In genomic region chr3:17387108-17387507, GRCh38 we compare ENCODE assay signal across 17 cellular contexts.
A peak's percentile ranks its signal among the peaks of the same experiment; 100 is the strongest.
DNase-seq lines count a peak whose midpoint lies in the region; ATAC-seq, FAIRE-seq and TF ChIP-seq lines count a peak whose summit lies in the region.
"Had no signal": no experiment of that assay in that cellular context is flagged by ENCODE, and none has a peak within 500 bp of the region (broad histone marks: within the 10 kb centered on the region; RNA-seq: fewer than 3 reads in every experiment).

No MANE protein-coding gene starts in this region.

- peak; percentile 54 for ATAC-seq in body of pancreas
- ATAC-seq in right lobe of liver = peak; percentile 83 to 92 (median 85)
- peak in 3 of 4 donors; percentile 54 to 85 (median 81) for ATAC-seq in pancreas
- no peak for ATAC-seq in HG03460 (IDR thresholded peaks at IDR 0.05; ENCODE audit: unreplicated experiment)

- FAIRE-seq in kidney (lab: Jason Lieb, UNC) = peak; percentile 70
- FAIRE-seq in pancreas (lab: Jason Lieb, UNC) = no peak
- FAIRE-seq in HTR-8/SVneo (lab: Jason Lieb, UNC) = no peak
- FAIRE-seq: GM12892 had no signal

- H3K27me3 ChIP-seq in body of pancreas (no peaks in the 10 kb centered on the region), right lobe of liver (no peaks in the 10 kb centered on the region), pancreas (no peaks in the 10 kb centered on the region), adrenal gland (no peaks in the 10 kb centered on the region)

- TF ChIP-seq CTCF in body of pancreas (IDR thresholded peaks at IDR 0.05) (no peak), kidney (IDR thresholded peaks at IDR 0.05; ENCODE audit: borderline replicate concordance, extremely low read depth, insufficient read depth) (no peak), right lobe of liver (IDR thresholded peaks at IDR 0.05) (no peak), pancreas (IDR thresholded peaks at IDR 0.05) (no peak), adrenal gland (IDR thresholded peaks at IDR 0.05) (no peak)

- H3K27ac ChIP-seq in body of pancreas = peak overlapping the region in 3 of 4 donors; percentile 27 to 53 (median 50)
- no peak overlapping the region for H3K27ac ChIP-seq in kidney (ENCODE audit: low read depth in 2 of 2, low read length in 2 of 2)
- H3K27ac ChIP-seq in right lobe of liver = no peak overlapping the region
- peak overlapping the region in 2 of 4 donors; percentile 8 to 9 for H3K27ac ChIP-seq in pancreas
- H3K27ac ChIP-seq in adrenal gland = no peak overlapping the region
- H3K27ac ChIP-seq: GM23248 had no signal

- H3K36me3 ChIP-seq in body of pancreas (replicated peaks in 1 of 2; ENCODE audit: insufficient read depth in 1 of 2, low read depth in 2 of 2) (no peaks in the 10 kb centered on the region), kidney (ENCODE audit: control insufficient read depth in 1 of 2, insufficient read depth in 2 of 2, low read length in 2 of 2) (no peaks in the 10 kb centered on the region), right lobe of liver (peaks cover 0 to 2% (median 0%) of the 10 kb centered on the region in 4 donors), pancreas (no peaks in the 10 kb centered on the region), adrenal gland (replicated peaks in 1 of 2) (no peaks in the 10 kb centered on the region)

- 68 to 85% methylated on average over 1 of the region's 1 CpG for WGBS in body of pancreas, 2 donors
- WGBS in right lobe of liver (ENCODE audit: insufficient coverage, low coverage, low lambda C conversion rate, missing lambda C conversion rate) = 47% methylated on average over 1 of the region's 1 CpG
- WGBS in pancreas, 2 donors = 74 to 78% methylated on average over 1 of the region's 1 CpG
- WGBS in adrenal gland, 4 donors = 100% methylated on average over 1 of the region's 1 CpG

- no peak overlapping the region for H3K9ac ChIP-seq in kidney (ENCODE audit: low read length in 2 of 2)
- H3K9ac ChIP-seq: GM23248 had no signal

- intact Hi-C loops in body of pancreas (cut with DNase I) = no loop called here
- intact Hi-C loops in kidney (cut with DNase I) = no loop called here
- intact Hi-C loops in right lobe of liver (cut with DNase I) = no loop called here
- intact Hi-C loops in pancreas (cut with DNase I) = no loop called here
- intact Hi-C loops in adrenal gland (cut with DNase I) = no loop called here

- TF ChIP-seq POLR2A in body of pancreas (IDR thresholded peaks at IDR 0.05) (no peak), right lobe of liver (IDR thresholded peaks at IDR 0.05) (no peak), adrenal gland (IDR thresholded peaks at IDR 0.05) (no peak)

- DNase-seq in body of pancreas (no peak), kidney (no peak), right lobe of liver (no peak), pancreas (no peak), HuH-7 (ENCODE audit: low spot score) (no peak), adrenal gland (no peak), HTR-8/SVneo (ENCODE audit: insufficient read length, low spot score) (no peak)
- DNase-seq: C1 segment of cervical spinal cord; CD4-positive, alpha-beta memory T cell; COR-L47; DMS153; DND-41; GM23248; H7; HCEC 1CT had no signal

- H3K4me3 ChIP-seq in body of pancreas (no peak overlapping the region), kidney (ENCODE audit: low read length in 2 of 2) (peak overlapping the region; percentile 1 to 19), right lobe of liver (no peak overlapping the region), pancreas (no peak overlapping the region), adrenal gland (no peak overlapping the region)
- H3K4me3 ChIP-seq: GM23248 had no signal

- peaks cover 21% of the 10 kb centered on the region for H3K4me1 ChIP-seq in body of pancreas
- H3K4me1 ChIP-seq in kidney (ENCODE audit: control insufficient read depth in 1 of 2, insufficient read depth in 1 of 2, low read depth in 1 of 2, low read length in 2 of 2) = peaks cover 2 to 11% of the 10 kb centered on the region in 2 donors
- peaks cover 0 to 22% (median 8%) of the 10 kb centered on the region in 4 donors for H3K4me1 ChIP-seq in right lobe of liver
- peaks cover 5 to 12% (median 8%) of the 10 kb centered on the region in 3 donors for H3K4me1 ChIP-seq in pancreas
- no peaks in the 10 kb centered on the region for H3K4me1 ChIP-seq in adrenal gland (replicated peaks in 1 of 2)

- H3K9me3 ChIP-seq in body of pancreas = no peaks in the 10 kb centered on the region
- no peaks in the 10 kb centered on the region for H3K9me3 ChIP-seq in kidney (ENCODE audit: control insufficient read depth in 1 of 2, low read length in 2 of 2)
- H3K9me3 ChIP-seq in right lobe of liver = no peaks in the 10 kb centered on the region
- no peaks in the 10 kb centered on the region for H3K9me3 ChIP-seq in pancreas
- no peaks in the 10 kb centered on the region for H3K9me3 ChIP-seq in adrenal gland (replicated peaks in 1 of 3)

Comparison
In these comparisons a context has a peak if more than half of its experiments do, and no peak if none do; other contexts are left out.
1. H3K27ac ChIP-seq: peak in body of pancreas (3 of 4); none in kidney (0 of 2), right lobe of liver (0 of 3) and adrenal gland (0 of 5).
2. H3K4me3 ChIP-seq: peak in kidney (2 of 2); none in body of pancreas (0 of 2), right lobe of liver (0 of 3), pancreas (0 of 4) and adrenal gland (0 of 4).